Comparison of ENCODE assay signal across 37 cellular contexts in genomic region chr1:179376223-179376622, GRCh38. TPM values are rescaled to one million over a fixed set of nuclear protein-coding genes. Genes with fewer than 3 reads are reported as not detected.
"Had no signal": no experiment of that assay in that cellular context is flagged by ENCODE, and none has a peak within 500 bp of the region (broad histone marks: within the 10 kb centered on the region; RNA-seq: fewer than 3 reads in every experiment).

No MANE protein-coding gene starts in this region.

- H3K4me1 Mint-ChIP-seq: activated B cell treated with CpG ODN at 0.5 μM for 24 hours; activated CD4-positive, alpha-beta T cell treated with anti-CD3 and anti-CD28 coated beads, Interleukin-2, amount 10 ng/mL, durations not matched to agents 24 days and 14 days; activated naive CD8-positive, alpha-beta T cell treated with anti-CD3 and anti-CD28 coated beads for 36 hours; activated T-helper 17 cell treated with anti-CD3 and anti-CD28 coated beads, Interleukin-2, amount 50 U/mL, for 72 hours had no signal

- H3K27me3 Mint-ChIP-seq: activated CD4-positive, alpha-beta memory T cell treated with anti-CD3 and anti-CD28 coated beads for 36 hours; activated naive CD8-positive, alpha-beta T cell treated with anti-CD3 and anti-CD28 coated beads for 36 hours; activated T-helper 17 cell treated with anti-CD3 and anti-CD28 coated beads, Interleukin-2, amount 50 U/mL, for 72 hours had no signal

- H3K36me3 ChIP-seq: adrenal gland, brain microvascular endothelial cell, breast epithelium had no signal

- DNase-seq: activated B cell treated with CpG ODN at 0.5 μM for 24 hours; activated CD4-positive, alpha-beta memory T cell treated with anti-CD3 and anti-CD28 coated beads for 36 hours; activated CD4-positive, alpha-beta T cell treated with anti-CD3 and anti-CD28 coated beads for 4 hours; activated CD4-positive, alpha-beta T cell treated with anti-CD3 and anti-CD28 coated beads, Interleukin-2, amount 10 ng/mL, durations not matched to agents 24 days and 14 days; activated CD4-positive, alpha-beta T cell treated with anti-CD3 and anti-CD28 coated beads, Interleukin-2, amount 50 U/mL, for 1 hour; activated CD4-positive, alpha-beta T cell treated with anti-CD3 and anti-CD28 coated beads, Interleukin-2, amount 50 U/mL, for 4 hours; activated CD4-positive, CD25-positive, alpha-beta regulatory T cell treated with anti-CD3 and anti-CD28 coated beads, Interleukin-2, amount 50 U/mL, for 72 hours; activated CD8-positive, alpha-beta memory T cell treated with anti-CD3 and anti-CD28 coated beads, Interleukin-2, amount 50 U/mL, for 4 hours; activated CD8-positive, alpha-beta T cell treated with anti-CD3 and anti-CD28 coated beads for 36 hours; activated effector memory CD4-positive, alpha-beta T cell treated with anti-CD3 and anti-CD28 coated beads, Interleukin-2, amount 50 U/mL, for 16 hours; activated gamma-delta T cell treated with Interleukin-2 at 50 U/mL for 16 hours; activated naive CD4-positive, alpha-beta T cell; activated naive CD4-positive, alpha-beta T cell treated with anti-CD3 and anti-CD28 coated beads for 36 hours; activated naive CD4-positive, alpha-beta T cell treated with anti-CD3 and anti-CD28 coated beads, Interleukin-2, amount 50 U/mL, for 16 hours; activated naive CD8-positive, alpha-beta T cell treated with anti-CD3 and anti-CD28 coated beads for 36 hours; activated T-cell treated with anti-CD3 and anti-CD28 coated beads for 4 hours; activated T-cell treated with anti-CD3 and anti-CD28 coated beads, Interleukin-2, amount 50 U/mL, for 1 hour; activated T-cell treated with anti-CD3 and anti-CD28 coated beads, Interleukin-2, amount 50 U/mL, for 4 hours; activated T-cell treated with anti-CD3 and anti-CD28 coated beads, Interleukin-2, amount 50 U/mL, for 72 hours; adrenal gland; amniotic stem cell; aorta; body of pancreas; brain microvascular endothelial cell; central memory CD4-positive, alpha-beta T cell; T-helper 2 cell; T-helper 9 cell had no signal

- H3K27ac ChIP-seq: adrenal gland, body of pancreas, brain microvascular endothelial cell, breast epithelium, VCaP had no signal

- H3K36me3 Mint-ChIP-seq: activated CD4-positive, alpha-beta memory T cell treated with anti-CD3 and anti-CD28 coated beads for 36 hours; activated naive CD4-positive, alpha-beta T cell treated with anti-CD3 and anti-CD28 coated beads, Interleukin-2, amount 50 U/mL, for 72 hours; activated naive CD8-positive, alpha-beta T cell treated with anti-CD3 and anti-CD28 coated beads for 36 hours had no signal

- H3K27ac Mint-ChIP-seq: activated B cell treated with CpG ODN at 0.5 μM for 24 hours; activated CD4-positive, alpha-beta memory T cell treated with anti-CD3 and anti-CD28 coated beads for 36 hours; activated CD4-positive, alpha-beta T cell treated with anti-CD3 and anti-CD28 coated beads, Interleukin-2, amount 10 ng/mL, durations not matched to agents 24 days and 14 days; activated CD8-positive, alpha-beta T cell treated with anti-CD3 and anti-CD28 coated beads for 36 hours; activated naive CD4-positive, alpha-beta T cell treated with anti-CD3 and anti-CD28 coated beads for 36 hours; activated naive CD4-positive, alpha-beta T cell treated with anti-CD3 and anti-CD28 coated beads, Interleukin-2, amount 50 U/mL, for 72 hours; activated naive CD8-positive, alpha-beta T cell treated with anti-CD3 and anti-CD28 coated beads for 36 hours; activated T-cell treated with anti-CD3 and anti-CD28 coated beads, Interleukin-2, amount 50 U/mL, for 72 hours; activated T-helper 1 cell treated with anti-CD3 and anti-CD28 coated beads, Interleukin-12 subunit alpha, Interleukin-12 subunit beta, Interleukin-2, Interleukin-4 antibody, amounts not matched to agents 30 ng/mL and 10 ng/mL and 1 ng/mL, durations not matched to agents 14 hours and 24 hours and 36 hours; activated T-helper 17 cell treated with anti-CD3 and anti-CD28 coated beads, Interleukin-2, amount 50 U/mL, for 72 hours; T-helper 1 cell treated with Interleukin-12 subunit alpha and Interleukin-12 subunit beta and Interleukin-4 antibody, amounts not matched to agents 30 μg/mL and 1 μg/mL, for 36 hours; T-helper 2 cell treated with Interferon-gamma antibody and Interleukin-4, amounts not matched to agents 5 μg/mL and 100 μg/mL, for 36 hours had no signal

- FAIRE-seq: astrocyte, TTC549 had no signal

- H3K27me3 ChIP-seq: adrenal gland, body of pancreas, brain microvascular endothelial cell, breast epithelium had no signal

- H3K4me1 ChIP-seq: adrenal gland, breast epithelium had no signal

- H3K9me3 ChIP-seq: adrenal gland, body of pancreas, breast epithelium had no signal

- H3K4me3 ChIP-seq: adrenal gland, body of pancreas, breast epithelium had no signal

- H3K9me3 Mint-ChIP-seq: activated B cell treated with CpG ODN at 0.5 μM for 24 hours; activated CD4-positive, alpha-beta memory T cell treated with anti-CD3 and anti-CD28 coated beads for 36 hours; activated CD4-positive, alpha-beta T cell treated with anti-CD3 and anti-CD28 coated beads, Interleukin-2, amount 10 ng/mL, durations not matched to agents 24 days and 14 days; activated CD8-positive, alpha-beta T cell treated with anti-CD3 and anti-CD28 coated beads for 36 hours; activated naive CD4-positive, alpha-beta T cell treated with anti-CD3 and anti-CD28 coated beads for 36 hours; activated naive CD4-positive, alpha-beta T cell treated with anti-CD3 and anti-CD28 coated beads, Interleukin-2, amount 50 U/mL, for 72 hours; activated naive CD8-positive, alpha-beta T cell treated with anti-CD3 and anti-CD28 coated beads for 36 hours; activated T-cell treated with anti-CD3 and anti-CD28 coated beads, Interleukin-2, amount 50 U/mL, for 4 hours; activated T-cell treated with anti-CD3 and anti-CD28 coated beads, Interleukin-2, amount 50 U/mL, for 72 hours; activated T-helper 1 cell treated with anti-CD3 and anti-CD28 coated beads, Interleukin-12 subunit alpha, Interleukin-12 subunit beta, Interleukin-2, Interleukin-4 antibody, amounts not matched to agents 30 ng/mL and 10 ng/mL and 1 ng/mL, durations not matched to agents 14 hours and 24 hours and 36 hours; activated T-helper 17 cell treated with anti-CD3 and anti-CD28 coated beads, Interleukin-2, amount 50 U/mL, for 72 hours; T-helper 1 cell treated with Interleukin-12 subunit alpha and Interleukin-12 subunit beta and Interleukin-4 antibody, amounts not matched to agents 30 μg/mL and 1 μg/mL, for 36 hours; T-helper 2 cell treated with Interferon-gamma antibody and Interleukin-4, amounts not matched to agents 5 μg/mL and 100 μg/mL, for 36 hours had no signal

- ATAC-seq: activated CD8-positive, alpha-beta T cell treated with anti-CD3 and anti-CD28 coated beads for 36 hours; activated naive CD4-positive, alpha-beta T cell treated with anti-CD3 and anti-CD28 coated beads, Interleukin-2, amount 50 U/mL, for 72 hours; activated T-cell treated with anti-CD3 and anti-CD28 coated beads, Interleukin-2, amount 50 U/mL, for 4 hours; activated T-cell treated with anti-CD3 and anti-CD28 coated beads, Interleukin-2, amount 50 U/mL, for 72 hours; activated T-helper 17 cell treated with anti-CD3 and anti-CD28 coated beads, Interleukin-2, amount 50 U/mL, for 72 hours; body of pancreas had no signal

- H3K4me3 Mint-ChIP-seq: activated B cell treated with CpG ODN at 0.5 μM for 24 hours; activated CD4-positive, alpha-beta memory T cell treated with anti-CD3 and anti-CD28 coated beads for 36 hours; activated CD4-positive, alpha-beta T cell treated with anti-CD3 and anti-CD28 coated beads, Interleukin-2, amount 10 ng/mL, durations not matched to agents 24 days and 14 days; activated CD8-positive, alpha-beta T cell treated with anti-CD3 and anti-CD28 coated beads for 36 hours; activated naive CD4-positive, alpha-beta T cell treated with anti-CD3 and anti-CD28 coated beads for 36 hours; activated naive CD8-positive, alpha-beta T cell treated with anti-CD3 and anti-CD28 coated beads for 36 hours; activated T-cell treated with anti-CD3 and anti-CD28 coated beads, Interleukin-2, amount 50 U/mL, for 4 hours; activated T-cell treated with anti-CD3 and anti-CD28 coated beads, Interleukin-2, amount 50 U/mL, for 72 hours; activated T-helper 1 cell treated with anti-CD3 and anti-CD28 coated beads, Interleukin-12 subunit alpha, Interleukin-12 subunit beta, Interleukin-2, Interleukin-4 antibody, amounts not matched to agents 30 ng/mL and 10 ng/mL and 1 ng/mL, durations not matched to agents 14 hours and 24 hours and 36 hours; activated T-helper 17 cell treated with anti-CD3 and anti-CD28 coated beads, Interleukin-2, amount 50 U/mL, for 72 hours; T-helper 1 cell treated with Interleukin-12 subunit alpha and Interleukin-12 subunit beta and Interleukin-4 antibody, amounts not matched to agents 30 μg/mL and 1 μg/mL, for 36 hours; T-helper 2 cell treated with Interferon-gamma antibody and Interleukin-4, amounts not matched to agents 5 μg/mL and 100 μg/mL, for 36 hours had no signal

RNA-seq across cellular contexts. Expression of gene AXDND1, which starts 10.5 kb away (rescaled TPM):
- total RNA-seq: activated CD4-positive, alpha-beta T cell treated with anti-CD3 and anti-CD28 coated beads, Interleukin-2, amount 10 ng/mL, durations not matched to agents 24 days and 14 days; activated T-helper 1 cell treated with anti-CD3 and anti-CD28 coated beads, Interleukin-12 subunit alpha, Interleukin-12 subunit beta, Interleukin-2, Interleukin-4 antibody, amounts not matched to agents 30 ng/mL and 10 ng/mL and 1 ng/mL, durations not matched to agents 14 hours and 24 hours and 36 hours; activated T-helper 17 cell treated with anti-CD3 and anti-CD28 coated beads, Interleukin-2, amount 50 U/mL, for 72 hours; aorta; cardiac septum had no signal
